In the genomic region with DNA sequence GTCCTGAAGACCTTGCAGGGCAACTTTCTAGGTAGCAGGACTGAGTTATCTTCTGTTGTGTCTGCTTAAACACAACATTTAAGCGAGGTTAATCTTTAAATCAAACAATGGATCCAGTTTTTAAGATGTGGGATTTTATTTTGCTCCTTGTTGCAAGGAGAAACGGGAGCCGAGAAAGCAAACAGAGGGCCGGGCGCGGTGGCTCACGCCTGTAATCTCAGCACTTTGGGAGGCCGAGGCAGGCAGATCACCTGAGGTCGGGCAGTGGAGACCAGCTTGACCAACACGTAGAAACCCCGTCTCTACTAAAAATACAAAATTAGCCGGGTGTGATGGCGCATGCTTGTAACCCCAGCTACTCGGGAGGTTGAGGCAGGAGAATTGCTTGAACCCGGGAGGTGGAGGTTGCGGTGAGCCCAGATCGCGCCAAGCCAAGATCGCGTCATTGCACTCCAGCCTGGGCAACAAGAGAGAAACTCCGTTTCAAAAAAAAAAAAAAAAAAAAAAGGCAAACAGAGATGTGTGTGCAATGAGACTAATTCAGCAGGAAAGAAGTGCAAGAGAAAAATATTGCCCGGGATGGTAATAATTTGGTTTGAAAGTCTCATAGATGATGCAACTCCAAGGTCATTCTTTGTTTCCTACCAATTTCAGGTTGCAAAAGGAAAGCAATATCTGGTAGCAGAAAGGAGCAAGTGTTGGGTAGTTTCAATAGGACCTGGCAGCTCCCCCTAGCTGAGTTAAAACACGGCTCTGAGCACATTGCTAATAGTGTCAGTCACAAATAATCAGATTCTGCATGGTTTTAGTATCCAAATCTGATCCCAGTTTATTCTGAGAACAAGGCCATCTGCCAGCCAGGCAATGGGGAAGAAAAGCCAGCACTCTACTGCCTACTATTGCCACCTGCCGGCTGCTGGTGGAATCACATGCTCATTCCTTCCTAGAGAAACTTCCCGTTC, we compare ENCODE assay signal across 9 cellular contexts.
DNase-seq lines count a peak whose midpoint lies in the region; ATAC-seq lines count a peak whose summit lies in the region.
"Had no signal": no experiment of that assay in that cellular context is flagged by ENCODE, and none has a peak within 500 bp of the region (broad histone marks: within the 10 kb centered on the region; RNA-seq: fewer than 3 reads in every experiment).

No MANE protein-coding gene starts in this region.

- DNase-seq in D341Med (ENCODE audit: low spot score): peak; percentile 81
- DNase-seq in NAMALWA (ENCODE audit: low spot score): peak; percentile 76
- peak; percentile 84 for DNase-seq in SK-N-MC (ENCODE audit: low read depth, low spot score)
- peak; percentile 62 for DNase-seq in activated naive CD8-positive, alpha-beta T cell treated with anti-CD3 and anti-CD28 coated beads for 36 hours
- DNase-seq in head of caudate nucleus: peak; percentile 73 to 97 (median 91)
- DNase-seq in pons (ENCODE audit: low spot score): peak; percentile 89
- DNase-seq in ureter (ENCODE audit: low spot score): peak; percentile 88

- H3K4me3 ChIP-seq in SK-N-MC: no peak overlapping the region

- peaks cover 11% of the 10 kb centered on the region for H3K27me3 Mint-ChIP-seq in activated naive CD8-positive, alpha-beta T cell treated with anti-CD3 and anti-CD28 coated beads for 36 hours
- H3K27me3 Mint-ChIP-seq: dendritic cell treated with granulocyte-macrophage colony-stimulating factor and Interleukin-4, amounts not matched to agents 40 ng/mL and 50 ng/mL, for 4 days had no signal

- H3K9me3 ChIP-seq in SK-N-MC (ENCODE audit: low read depth, low read length): no peaks in the 10 kb centered on the region

- no peak overlapping the region for H3K9ac ChIP-seq in SK-N-MC (ENCODE audit: insufficient read length)

- no peak overlapping the region for H3K27ac Mint-ChIP-seq in activated naive CD8-positive, alpha-beta T cell treated with anti-CD3 and anti-CD28 coated beads for 36 hours

- no peaks in the 10 kb centered on the region for H3K9me3 Mint-ChIP-seq in activated naive CD8-positive, alpha-beta T cell treated with anti-CD3 and anti-CD28 coated beads for 36 hours
- H3K9me3 Mint-ChIP-seq: dendritic cell treated with granulocyte-macrophage colony-stimulating factor and Interleukin-4, amounts not matched to agents 40 ng/mL and 50 ng/mL, for 4 days had no signal

- peak; percentile 71 for ATAC-seq in GM21619 (IDR thresholded peaks at IDR 0.05; ENCODE audit: unreplicated experiment)

- no peak overlapping the region for H3K4me3 Mint-ChIP-seq in activated naive CD8-positive, alpha-beta T cell treated with anti-CD3 and anti-CD28 coated beads for 36 hours
- H3K4me3 Mint-ChIP-seq: dendritic cell treated with granulocyte-macrophage colony-stimulating factor and Interleukin-4, amounts not matched to agents 40 ng/mL and 50 ng/mL, for 4 days had no signal

- H3K27ac ChIP-seq in SK-N-MC: peak overlapping the region; percentile 11; the same call in 1 of the 2 replicates

- no peaks in the 10 kb centered on the region for H3K36me3 Mint-ChIP-seq in activated naive CD8-positive, alpha-beta T cell treated with anti-CD3 and anti-CD28 coated beads for 36 hours

- no peaks in the 10 kb centered on the region for H3K4me1 Mint-ChIP-seq in activated naive CD8-positive, alpha-beta T cell treated with anti-CD3 and anti-CD28 coated beads for 36 hours

- H3K36me3 ChIP-seq in SK-N-MC (ENCODE audit: insufficient read depth, low read length): no peaks in the 10 kb centered on the region

- intact Hi-C loops in head of caudate nucleus (cut with DNase I): loop anchor here (5.0 kb wide), 2 partner anchors 191 to 211 kb away; no protein-coding TSS in a partner anchor
